ENCODE assay signal across 8 cellular contexts in genomic region chr5:172188893-172189692, GRCh38. TPM values are rescaled to one million over a fixed set of nuclear protein-coding genes. Genes with fewer than 3 reads are reported as not detected.
DNase-seq lines count a peak whose midpoint lies in the region; ATAC-seq and TF ChIP-seq lines count a peak whose summit lies in the region.

No MANE protein-coding gene starts in this region.

- no peaks in the 10 kb centered on the region for H3K36me3 ChIP-seq in KMS-11 (ENCODE audit: insufficient read depth)

- no peak for ATAC-seq in HG03571 (IDR thresholded peaks at IDR 0.05; ENCODE audit: unreplicated experiment)

- peak overlapping the region; percentile 71; the same call in 1 of the 2 replicates for H2AFZ ChIP-seq in KMS-11 (ENCODE audit: low read depth)

- H3K27ac Mint-ChIP-seq in chondrocyte (ENCODE audit: unreplicated experiment), result peak overlapping the region; percentile 97
- peak overlapping the region in 2 of 3 experiments; percentile 36 to 57 for H3K27ac Mint-ChIP-seq in nephron

- H3K4me3 ChIP-seq in KMS-11 (IDR thresholded peaks at IDR 0.05; ENCODE audit: insufficient read depth, low read depth, low read length), result no peak overlapping the region

- H3K9me3 Mint-ChIP-seq in chondrocyte (ENCODE audit: low read depth) (no peaks in the 10 kb centered on the region), nephron (no peaks in the 10 kb centered on the region)

- H3K4me3 Mint-ChIP-seq in chondrocyte (ENCODE audit: unreplicated experiment) (peak overlapping the region; percentile 81), nephron (peak overlapping the region; percentile 82 to 94 (median 83))

- H3K4me2 ChIP-seq in KMS-11, result peak overlapping the region; percentile 25; the same call in 1 of the 2 replicates

- DNase-seq in chondrocyte (ENCODE audit: low spot score) (no peak), activated gamma-delta T cell treated with Interleukin-2 at 50 U/mL for 16 hours (no peak), HuH-7 (ENCODE audit: low spot score) (no peak), medulla oblongata (ENCODE audit: extremely low spot score) (no peak)

- H3K4me1 ChIP-seq in KMS-11 (ENCODE audit: low read depth, poor library complexity, severe bottlenecking), result peaks cover 14% of the 10 kb centered on the region

- TF ChIP-seq CTCF in C4-2B (conservative IDR thresholded peaks at IDR 0.05), result peak; percentile 76
- TF ChIP-seq CTCF in KMS-11 (conservative IDR thresholded peaks at IDR 0.05; ENCODE audit: low read depth, low read length), result no peak
- peak; percentile 2 for TF ChIP-seq CTCF in chondrocyte (IDR thresholded peaks at IDR 0.05)
- TF ChIP-seq CTCF in nephron (IDR thresholded peaks at IDR 0.05; ENCODE audit: unreplicated experiment in 3 of 3), result no peak

- H3K79me2 ChIP-seq in KMS-11 (ENCODE audit: insufficient read depth, low read depth), result peaks cover 8% of the 10 kb centered on the region; the same call in 1 of the 2 replicates

- H3K27me3 ChIP-seq in KMS-11 (ENCODE audit: insufficient read depth, low read depth), result no peaks in the 10 kb centered on the region

- H3K36me3 Mint-ChIP-seq in chondrocyte (ENCODE audit: low read depth), result no peaks in the 10 kb centered on the region
- no peaks in the 10 kb centered on the region for H3K36me3 Mint-ChIP-seq in nephron (ENCODE audit: low read depth)

- H3K4me1 Mint-ChIP-seq in chondrocyte (ENCODE audit: low read depth), result peaks cover 41% of the 10 kb centered on the region
- peaks cover 21% of the 10 kb centered on the region for H3K4me1 Mint-ChIP-seq in nephron

- H3K27ac ChIP-seq in C4-2B (peak overlapping the region; percentile 67; the same call in 1 of the 2 replicates), KMS-11 (no peak overlapping the region)

- H4K20me1 ChIP-seq in KMS-11 (ENCODE audit: insufficient read depth), result no peaks in the 10 kb centered on the region

- H3K9ac ChIP-seq in KMS-11, result no peak overlapping the region

- no peaks in the 10 kb centered on the region for H3K27me3 Mint-ChIP-seq in chondrocyte (ENCODE audit: low read depth)
- peaks cover 32% of the 10 kb centered on the region for H3K27me3 Mint-ChIP-seq in nephron (ENCODE audit: low read depth)

RNA-seq across cellular contexts. Expression of gene STK10, which starts 1.1 kb away (rescaled TPM):
- 32.9 to 52.7 TPM (median 45.9 TPM) in 3 replicates for total RNA-seq in chondrocyte

RNA-seq across cellular contexts. Expression of gene EFCAB9, which starts 4.9 kb away (rescaled TPM):
- total RNA-seq in chondrocyte, result not detected in 3 replicates

Comparison
In these comparisons a context has a peak if more than half of its experiments do, and no peak if none do; other contexts are left out.
1. CTCF ChIP-seq: peak in C4-2B (single experiment) and chondrocyte (single experiment); none in KMS-11 (single experiment) and nephron (0 of 3).